5 cellular contexts compared by ENCODE assay signal in genomic region chr4:27289704-27290103, GRCh38.
"Had no signal": no experiment of that assay in that cellular context is flagged by ENCODE, and none has a peak within 500 bp of the region (broad histone marks: within the 10 kb centered on the region; RNA-seq: fewer than 3 reads in every experiment).

No MANE protein-coding gene starts in this region.

- H3K4me3 Mint-ChIP-seq: H9 had no signal

- DNase-seq: GM23248, H9, HCEC 1CT, IMR-90 had no signal

- ATAC-seq: K562 had no signal

- H3K27ac ChIP-seq: GM23248 had no signal

- H3K9me3 Mint-ChIP-seq: H9 had no signal

- H2AFZ ChIP-seq: GM23248 had no signal

- H3K4me3 ChIP-seq: GM23248, K562 had no signal
